1 cellular context compared by ENCODE assay signal in genomic region chr4:1738410-1738809, GRCh38.
A peak's percentile ranks its signal among the peaks of the same experiment; 100 is the strongest.
TF ChIP-seq lines count a peak whose summit lies in the region.

No MANE protein-coding gene starts in this region.

TF ChIP-seq in GM12878, 131 proteins besides CTCF, POLR2A, EP300 and RAD21:
- TF ChIP-seq ATF7 (IDR thresholded peaks at IDR 0.05; ENCODE audit: low read depth) (no peak), KLF5 (IDR thresholded peaks at IDR 0.05; ENCODE audit: partially characterized antibody) (peak; percentile 74), CBX5 (IDR thresholded peaks at IDR 0.05; ENCODE audit: low read depth) (peak; percentile 99)
